1 cellular context compared by ENCODE assay signal in the genomic region with DNA sequence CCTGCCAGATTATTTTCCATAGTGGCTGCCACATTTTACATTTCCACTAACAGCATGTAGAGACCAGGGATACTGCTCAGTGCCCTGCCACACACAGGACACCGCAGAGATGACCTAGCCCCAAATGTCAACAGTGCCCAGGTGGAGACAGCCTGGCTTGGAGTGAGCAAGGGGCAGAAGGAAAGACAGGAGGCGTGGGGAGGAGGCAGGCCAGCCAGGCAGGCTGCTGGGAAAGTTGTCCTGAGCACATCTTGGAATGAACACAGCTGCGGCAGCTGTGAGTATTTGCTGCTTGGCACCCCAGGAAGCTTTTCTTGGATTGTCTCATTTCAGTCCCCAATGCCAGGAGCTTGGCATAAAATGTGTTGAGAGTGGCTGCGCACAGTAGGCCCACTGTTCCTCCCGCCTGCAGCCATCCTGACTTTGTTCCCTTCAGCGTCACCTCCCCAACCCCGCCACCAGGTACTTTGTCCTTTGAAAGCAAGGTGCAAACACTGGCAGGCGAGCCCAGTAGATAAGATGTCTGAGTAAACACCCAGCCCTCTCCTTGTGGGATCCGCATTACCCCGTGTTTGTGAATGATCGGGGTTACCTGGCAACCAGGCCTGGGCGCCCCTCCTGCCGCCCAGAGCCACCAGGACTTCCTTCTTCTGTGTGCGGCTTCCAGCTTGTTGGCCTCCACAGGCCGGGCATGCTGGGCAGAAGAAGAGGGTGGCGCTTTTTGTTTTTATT.
A peak's percentile ranks its signal among the peaks of the same experiment; 100 is the strongest.
TF ChIP-seq lines count a peak whose summit lies in the region.

No MANE protein-coding gene starts in this region.

TF ChIP-seq in HepG2, 621 proteins besides CTCF, POLR2A, EP300 and RAD21 (continued from another document and continues in another):
- peak; percentile 64; the same call in 1 of the 2 replicates for TF ChIP-seq RFX1 (IDR thresholded peaks at IDR 0.05)
- peak; percentile 12 for TF ChIP-seq CBX1 (IDR thresholded peaks at IDR 0.05; ENCODE audit: low read depth)
- TF ChIP-seq ZNF616 (CRISPR knock-in tag; IDR thresholded peaks at IDR 0.05; ENCODE audit: low read depth) = no peak
- no peak for TF ChIP-seq HMGA1 (CRISPR knock-in tag; conservative IDR thresholded peaks at IDR 0.05)
- 0 out of 2 replicates have a peak, but pooled peaks have one; percentile 27 for TF ChIP-seq GABPB1 (CRISPR knock-in tag; IDR thresholded peaks at IDR 0.05)
- TF ChIP-seq ZMYM4 (CRISPR knock-in tag; IDR thresholded peaks at IDR 0.05) = peak; percentile 77
- no peak for TF ChIP-seq RFX5 (IDR thresholded peaks at IDR 0.05; ENCODE audit: low read depth, low read length)
- no peak for TF ChIP-seq KLF12 (CRISPR knock-in tag; IDR thresholded peaks at IDR 0.05; ENCODE audit: borderline replicate concordance)
- TF ChIP-seq HNRNPUL1 (IDR thresholded peaks at IDR 0.05; ENCODE audit: low read depth, low read length) = no peak
- TF ChIP-seq SIN3B (IDR thresholded peaks at IDR 0.05; ENCODE audit: low read length) = no peak
- TF ChIP-seq SIX1 (CRISPR knock-in tag; IDR thresholded peaks at IDR 0.05; ENCODE audit: borderline replicate concordance) = peak; percentile 57; the same call in 1 of the 2 replicates
- TF ChIP-seq POLR2G (IDR thresholded peaks at IDR 0.05; ENCODE audit: low read depth, low read length) = no peak
- TF ChIP-seq PHF21A (CRISPR knock-in tag; IDR thresholded peaks at IDR 0.05) = peak; percentile 66; the same call in 1 of the 2 replicates
- peak; percentile 55; the same call in 1 of the 2 replicates for TF ChIP-seq MED1 (CRISPR knock-in tag; IDR thresholded peaks at IDR 0.05)
- no peak for TF ChIP-seq ZFYVE20 (CRISPR knock-in tag; IDR thresholded peaks at IDR 0.05; ENCODE audit: borderline replicate concordance, low read depth)
- no peak for TF ChIP-seq ZNF605 (CRISPR knock-in tag; IDR thresholded peaks at IDR 0.05)
- TF ChIP-seq, protein P1, sequence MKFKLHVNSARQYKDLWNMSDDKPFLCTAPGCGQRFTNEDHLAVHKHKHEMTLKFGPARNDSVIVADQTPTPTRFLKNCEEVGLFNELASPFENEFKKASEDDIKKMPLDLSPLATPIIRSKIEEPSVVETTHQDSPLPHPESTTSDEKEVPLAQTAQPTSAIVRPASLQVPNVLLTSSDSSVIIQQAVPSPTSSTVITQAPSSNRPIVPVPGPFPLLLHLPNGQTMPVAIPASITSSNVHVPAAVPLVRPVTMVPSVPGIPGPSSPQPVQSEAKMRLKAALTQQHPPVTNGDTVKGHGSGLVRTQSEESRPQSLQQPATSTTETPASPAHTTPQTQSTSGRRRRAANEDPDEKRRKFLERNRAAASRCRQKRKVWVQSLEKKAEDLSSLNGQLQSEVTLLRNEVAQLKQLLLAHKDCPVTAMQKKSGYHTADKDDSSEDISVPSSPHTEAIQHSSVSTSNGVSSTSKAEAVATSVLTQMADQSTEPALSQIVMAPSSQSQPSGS (CRISPR knock-in tag; IDR thresholded peaks at IDR 0.05) = peak; percentile 47; the same call in 1 of the 2 replicates
- TF ChIP-seq, protein P2, sequence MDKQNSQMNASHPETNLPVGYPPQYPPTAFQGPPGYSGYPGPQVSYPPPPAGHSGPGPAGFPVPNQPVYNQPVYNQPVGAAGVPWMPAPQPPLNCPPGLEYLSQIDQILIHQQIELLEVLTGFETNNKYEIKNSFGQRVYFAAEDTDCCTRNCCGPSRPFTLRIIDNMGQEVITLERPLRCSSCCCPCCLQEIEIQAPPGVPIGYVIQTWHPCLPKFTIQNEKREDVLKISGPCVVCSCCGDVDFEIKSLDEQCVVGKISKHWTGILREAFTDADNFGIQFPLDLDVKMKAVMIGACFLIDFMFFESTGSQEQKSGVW (CRISPR knock-in tag; IDR thresholded peaks at IDR 0.05; ENCODE audit: borderline replicate concordance) = no peak
- TF ChIP-seq, protein P3, sequence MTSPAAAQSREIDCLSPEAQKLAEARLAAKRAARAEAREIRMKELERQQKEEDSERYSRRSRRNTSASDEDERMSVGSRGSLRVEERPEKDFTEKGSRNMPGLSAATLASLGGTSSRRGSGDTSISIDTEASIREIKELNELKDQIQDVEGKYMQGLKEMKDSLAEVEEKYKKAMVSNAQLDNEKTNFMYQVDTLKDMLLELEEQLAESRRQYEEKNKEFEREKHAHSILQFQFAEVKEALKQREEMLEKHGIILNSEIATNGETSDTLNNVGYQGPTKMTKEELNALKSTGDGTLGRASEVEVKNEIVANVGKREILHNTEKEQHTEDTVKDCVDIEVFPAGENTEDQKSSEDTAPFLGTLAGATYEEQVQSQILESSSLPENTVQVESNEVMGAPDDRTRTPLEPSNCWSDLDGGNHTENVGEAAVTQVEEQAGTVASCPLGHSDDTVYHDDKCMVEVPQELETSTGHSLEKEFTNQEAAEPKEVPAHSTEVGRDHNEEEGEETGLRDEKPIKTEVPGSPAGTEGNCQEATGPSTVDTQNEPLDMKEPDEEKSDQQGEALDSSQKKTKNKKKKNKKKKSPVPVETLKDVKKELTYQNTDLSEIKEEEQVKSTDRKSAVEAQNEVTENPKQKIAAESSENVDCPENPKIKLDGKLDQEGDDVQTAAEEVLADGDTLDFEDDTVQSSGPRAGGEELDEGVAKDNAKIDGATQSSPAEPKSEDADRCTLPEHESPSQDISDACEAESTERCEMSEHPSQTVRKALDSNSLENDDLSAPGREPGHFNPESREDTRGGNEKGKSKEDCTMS (CRISPR knock-in tag; conservative IDR thresholded peaks at IDR 0.05) = no peak
- TF ChIP-seq ZNF720 (CRISPR knock-in tag; IDR thresholded peaks at IDR 0.05) = no peak
- TF ChIP-seq RNF2 (conservative IDR thresholded peaks at IDR 0.05; ENCODE audit: low read depth) = no peak
- no peak for TF ChIP-seq MBD4 (IDR thresholded peaks at IDR 0.05; ENCODE audit: borderline replicate concordance, low read length)
- peak; percentile 81; the same call in 1 of the 2 replicates for TF ChIP-seq REPIN1 (CRISPR knock-in tag; IDR thresholded peaks at IDR 0.05; ENCODE audit: borderline replicate concordance, low read depth)
- peak; percentile 93 for TF ChIP-seq HNF4G (IDR thresholded peaks at IDR 0.05; ENCODE audit: borderline replicate concordance, low read depth, low read length)
- peak; percentile 81; the same call in 1 of the 2 replicates for TF ChIP-seq HNF4G (CRISPR knock-in tag; IDR thresholded peaks at IDR 0.05; ENCODE audit: borderline replicate concordance, low read depth)
- TF ChIP-seq, protein P4, sequence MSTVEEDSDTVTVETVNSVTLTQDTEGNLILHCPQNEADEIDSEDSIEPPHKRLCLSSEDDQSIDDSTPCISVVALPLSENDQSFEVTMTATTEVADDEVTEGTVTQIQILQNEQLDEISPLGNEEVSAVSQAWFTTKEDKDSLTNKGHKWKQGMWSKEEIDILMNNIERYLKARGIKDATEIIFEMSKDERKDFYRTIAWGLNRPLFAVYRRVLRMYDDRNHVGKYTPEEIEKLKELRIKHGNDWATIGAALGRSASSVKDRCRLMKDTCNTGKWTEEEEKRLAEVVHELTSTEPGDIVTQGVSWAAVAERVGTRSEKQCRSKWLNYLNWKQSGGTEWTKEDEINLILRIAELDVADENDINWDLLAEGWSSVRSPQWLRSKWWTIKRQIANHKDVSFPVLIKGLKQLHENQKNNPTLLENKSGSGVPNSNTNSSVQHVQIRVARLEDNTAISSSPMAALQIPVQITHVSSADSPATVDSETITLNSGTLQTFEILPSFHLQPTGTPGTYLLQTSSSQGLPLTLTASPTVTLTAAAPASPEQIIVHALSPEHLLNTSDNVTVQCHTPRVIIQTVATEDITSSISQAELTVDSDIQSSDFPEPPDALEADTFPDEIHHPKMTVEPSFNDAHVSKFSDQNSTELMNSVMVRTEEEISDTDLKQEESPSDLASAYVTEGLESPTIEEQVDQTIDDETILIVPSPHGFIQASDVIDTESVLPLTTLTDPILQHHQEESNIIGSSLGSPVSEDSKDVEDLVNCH (CRISPR knock-in tag; IDR thresholded peaks at IDR 0.05) = no peak
- no peak for TF ChIP-seq NKX3-1 (CRISPR knock-in tag; IDR thresholded peaks at IDR 0.05)
- no peak for TF ChIP-seq POLR2AphosphoS5 (IDR thresholded peaks at IDR 0.05; ENCODE audit: low read depth, low read length)
- TF ChIP-seq FOXK1 (CRISPR knock-in tag; IDR thresholded peaks at IDR 0.05; ENCODE audit: borderline replicate concordance, low read depth) = peak; percentile 61; the same call in 1 of the 2 replicates
- 0 out of 2 replicates have a peak, but pooled peaks have one; percentile 58 for TF ChIP-seq SIX4 (CRISPR knock-in tag; IDR thresholded peaks at IDR 0.05)
- TF ChIP-seq HNRNPH1 (optimal IDR thresholded peaks at IDR 0.05; ENCODE audit: low read depth, low read length) = no peak
- TF ChIP-seq, protein P5, sequence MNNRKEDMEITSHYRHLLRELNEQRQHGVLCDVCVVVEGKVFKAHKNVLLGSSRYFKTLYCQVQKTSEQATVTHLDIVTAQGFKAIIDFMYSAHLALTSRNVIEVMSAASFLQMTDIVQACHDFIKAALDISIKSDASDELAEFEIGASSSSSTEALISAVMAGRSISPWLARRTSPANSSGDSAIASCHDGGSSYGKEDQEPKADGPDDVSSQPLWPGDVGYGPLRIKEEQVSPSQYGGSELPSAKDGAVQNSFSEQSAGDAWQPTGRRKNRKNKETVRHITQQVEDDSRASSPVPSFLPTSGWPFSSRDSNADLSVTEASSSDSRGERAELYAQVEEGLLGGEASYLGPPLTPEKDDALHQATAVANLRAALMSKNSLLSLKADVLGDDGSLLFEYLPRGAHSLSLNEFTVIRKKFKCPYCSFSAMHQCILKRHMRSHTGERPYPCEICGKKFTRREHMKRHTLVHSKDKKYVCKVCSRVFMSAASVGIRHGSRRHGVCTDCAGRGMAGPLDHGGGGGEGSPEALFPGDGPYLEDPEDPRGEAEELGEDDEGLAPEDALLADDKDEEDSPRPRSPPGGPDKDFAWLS (CRISPR knock-in tag; IDR thresholded peaks at IDR 0.05; ENCODE audit: borderline replicate concordance) = no peak
- peak; percentile 90 for TF ChIP-seq NCOR1 (IDR thresholded peaks at IDR 0.05; ENCODE audit: borderline replicate concordance, low read length)
- no peak for TF ChIP-seq PHF5A (CRISPR knock-in tag; IDR thresholded peaks at IDR 0.05; ENCODE audit: low read depth, unreplicated experiment)
- TF ChIP-seq, protein P6, sequence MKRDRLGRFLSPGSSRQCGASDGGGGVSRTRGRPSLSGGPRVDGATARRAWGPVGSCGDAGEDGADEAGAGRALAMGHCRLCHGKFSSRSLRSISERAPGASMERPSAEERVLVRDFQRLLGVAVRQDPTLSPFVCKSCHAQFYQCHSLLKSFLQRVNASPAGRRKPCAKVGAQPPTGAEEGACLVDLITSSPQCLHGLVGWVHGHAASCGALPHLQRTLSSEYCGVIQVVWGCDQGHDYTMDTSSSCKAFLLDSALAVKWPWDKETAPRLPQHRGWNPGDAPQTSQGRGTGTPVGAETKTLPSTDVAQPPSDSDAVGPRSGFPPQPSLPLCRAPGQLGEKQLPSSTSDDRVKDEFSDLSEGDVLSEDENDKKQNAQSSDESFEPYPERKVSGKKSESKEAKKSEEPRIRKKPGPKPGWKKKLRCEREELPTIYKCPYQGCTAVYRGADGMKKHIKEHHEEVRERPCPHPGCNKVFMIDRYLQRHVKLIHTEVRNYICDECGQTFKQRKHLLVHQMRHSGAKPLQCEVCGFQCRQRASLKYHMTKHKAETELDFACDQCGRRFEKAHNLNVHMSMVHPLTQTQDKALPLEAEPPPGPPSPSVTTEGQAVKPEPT (CRISPR knock-in tag; IDR thresholded peaks at IDR 0.05; ENCODE audit: low read depth) = no peak
- TF ChIP-seq SIN3A (IDR thresholded peaks at IDR 0.05; ENCODE audit: borderline replicate concordance, low read depth, low read length) = 0 out of 2 replicates have a peak, but pooled peaks have one; percentile 65
- TF ChIP-seq, protein P7, sequence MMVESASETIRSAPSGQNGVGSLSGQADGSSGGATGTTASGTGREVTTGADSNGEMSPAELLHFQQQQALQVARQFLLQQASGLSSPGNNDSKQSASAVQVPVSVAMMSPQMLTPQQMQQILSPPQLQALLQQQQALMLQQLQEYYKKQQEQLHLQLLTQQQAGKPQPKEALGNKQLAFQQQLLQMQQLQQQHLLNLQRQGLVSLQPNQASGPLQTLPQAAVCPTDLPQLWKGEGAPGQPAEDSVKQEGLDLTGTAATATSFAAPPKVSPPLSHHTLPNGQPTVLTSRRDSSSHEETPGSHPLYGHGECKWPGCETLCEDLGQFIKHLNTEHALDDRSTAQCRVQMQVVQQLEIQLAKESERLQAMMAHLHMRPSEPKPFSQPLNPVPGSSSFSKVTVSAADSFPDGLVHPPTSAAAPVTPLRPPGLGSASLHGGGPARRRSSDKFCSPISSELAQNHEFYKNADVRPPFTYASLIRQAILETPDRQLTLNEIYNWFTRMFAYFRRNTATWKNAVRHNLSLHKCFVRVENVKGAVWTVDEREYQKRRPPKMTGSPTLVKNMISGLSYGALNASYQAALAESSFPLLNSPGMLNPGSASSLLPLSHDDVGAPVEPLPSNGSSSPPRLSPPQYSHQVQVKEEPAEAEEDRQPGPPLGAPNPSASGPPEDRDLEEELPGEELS (CRISPR knock-in tag; IDR thresholded peaks at IDR 0.05) = peak; percentile 74; the same call in 1 of the 2 replicates
- TF ChIP-seq PHF8 (CRISPR knock-in tag; IDR thresholded peaks at IDR 0.05) = no peak
- TF ChIP-seq ZNF629 (CRISPR knock-in tag; conservative IDR thresholded peaks at IDR 0.05) = no peak
- no peak for TF ChIP-seq ZFP36L2 (CRISPR knock-in tag; IDR thresholded peaks at IDR 0.05)
- no peak for TF ChIP-seq CHCHD3 (CRISPR knock-in tag; IDR thresholded peaks at IDR 0.05)
- no peak for TF ChIP-seq HIVEP1 (CRISPR knock-in tag; IDR thresholded peaks at IDR 0.05)
- TF ChIP-seq ZNF224 (CRISPR knock-in tag; IDR thresholded peaks at IDR 0.05) = no peak
- no peak for TF ChIP-seq YEATS2 (CRISPR knock-in tag; IDR thresholded peaks at IDR 0.05; ENCODE audit: borderline replicate concordance)
- no peak for TF ChIP-seq ZNF451 (CRISPR knock-in tag; IDR thresholded peaks at IDR 0.05)
- no peak for TF ChIP-seq MAFK (conservative IDR thresholded peaks at IDR 0.05 in 1 of 2, IDR thresholded peaks at IDR 0.05 in 1 of 2; ENCODE audit: low read length in 2 of 2)
- TF ChIP-seq BRCA1 (CRISPR knock-in tag; IDR thresholded peaks at IDR 0.05) = no peak
